16 cellular contexts compared by ENCODE assay signal in genomic region chr15:96878129-96878528, GRCh38.
A peak's percentile ranks its signal among the peaks of the same experiment; 100 is the strongest.
DNase-seq lines count a peak whose midpoint lies in the region; ATAC-seq, FAIRE-seq and TF ChIP-seq lines count a peak whose summit lies in the region.
"Had no signal": no experiment of that assay in that cellular context is flagged by ENCODE, and none has a peak within 500 bp of the region (broad histone marks: within the 10 kb centered on the region; RNA-seq: fewer than 3 reads in every experiment).

No MANE protein-coding gene starts in this region.

- TF ChIP-seq POLR2A in H1 (IDR thresholded peaks at IDR 0.05; ENCODE audit: control extremely low read depth in 1 of 2, low read depth in 2 of 2, low read length in 2 of 2), result no peak

- no peak overlapping the region; the same call in 1 of the 2 replicates for H2BK20ac ChIP-seq in H1 (ENCODE audit: low read length)

- CTCF ChIA-PET in H1 (lab: Charles Lee; ENCODE audit: partially characterized antibody), result interaction anchor here (1.1 to 1.2 kb wide), 2 partner anchors 183 to 357 kb away, joined by 3 read pairs; no protein-coding TSS in a partner anchor

- TF ChIP-seq RAD21 in H1 (IDR thresholded peaks at IDR 0.05 in 1 of 2, conservative IDR thresholded peaks at IDR 0.05 in 1 of 2; ENCODE audit: low read depth in 2 of 2, low read length in 2 of 2), result no peak

- H3K14ac ChIP-seq in H1 (ENCODE audit: insufficient read length), result no peak overlapping the region

- no peaks in the 10 kb centered on the region for H3K23me2 ChIP-seq in H1 (ENCODE audit: low read depth, low read length)

- H3K36me3 ChIP-seq in H1 (ENCODE audit: control insufficient read depth in 2 of 4, insufficient read depth in 4 of 4, low read length in 3 of 4), result no peaks in the 10 kb centered on the region
- no peaks in the 10 kb centered on the region for H3K36me3 ChIP-seq in osteoblast (ENCODE audit: insufficient read depth, low read length)
- H3K36me3 ChIP-seq: BLaER1, HAP-1 had no signal

- peaks cover 0 to 3% (median 0%) of the 10 kb centered on the region in 4 experiments; a peak in 2 of 7 replicates for H3K4me1 ChIP-seq in H1 (replicated peaks in 1 of 4; ENCODE audit: control insufficient read depth in 3 of 4, insufficient read depth in 4 of 4, low read length in 3 of 4)
- H3K4me1 ChIP-seq in osteoblast (ENCODE audit: insufficient read depth, low read length), result no peaks in the 10 kb centered on the region
- H3K4me1 ChIP-seq: BLaER1, HAP-1 had no signal

- POLR2A ChIA-PET in H1 (lab: Charles Lee; ENCODE audit: partially characterized antibody), result interaction anchor here (1.4 kb wide), 1 partner anchor 10 kb away, joined by 3 read pairs; no protein-coding TSS in a partner anchor

- H3K27ac ChIP-seq in H1 (ENCODE audit: low read depth, low read length) (no peak overlapping the region), osteoblast (ENCODE audit: low read depth, low read length) (no peak overlapping the region)
- H3K27ac ChIP-seq: 22Rv1, BLaER1, KMS-11 had no signal

- peak overlapping the region; percentile 89; the same call in 1 of the 2 replicates for H2BK5ac ChIP-seq in H1 (ENCODE audit: low read depth, low read length)

- H2BK12ac ChIP-seq in H1 (ENCODE audit: low read depth, low read length), result peak overlapping the region; percentile 69

- WGBS in H1 (ENCODE audit: extremely low coverage in 1 of 2, insufficient coverage in 1 of 2, insufficient read length in 1 of 2, insufficient replicate concordance in 2 of 2, low coverage in 1 of 2, low lambda C conversion rate in 2 of 2, missing lambda C conversion rate in 1 of 2), 2 experiments, result 90% methylated on average over 2 of the region's 2 CpGs; no CpG with 5 or more reads in 1 of the 2 experiments

- peak overlapping the region; percentile 57 for H3K4ac ChIP-seq in H1 (replicated peaks; ENCODE audit: insufficient read length, low read depth, low read length)

- FAIRE-seq in H1 (lab: Jason Lieb, UNC), result no peak
- FAIRE-seq: GM12878, HTR-8/SVneo had no signal

- no peak overlapping the region for H3K23ac ChIP-seq in H1 (ENCODE audit: insufficient read length)

- peak; percentile 13 for DNase-seq in NCI-H2227 (lab: John Stamatoyannopoulos, UW; ENCODE audit: unreplicated experiment)
- no peak for DNase-seq in NCI-H2227 treated with DMSO at 0.1 percent for 48 hours (lab: John Stamatoyannopoulos, UW)
- no peak for DNase-seq in H1 (ENCODE audit: low read depth in 1 of 2, low spot score in 2 of 2)
- peak; percentile 68 for DNase-seq in osteoblast (ENCODE audit: insufficient read length, low spot score, missing footprints)
- no peak for DNase-seq in KG1 (lab: John Stamatoyannopoulos, UW)
- no peak for DNase-seq in NCI-H2029 (lab: John Stamatoyannopoulos, UW)
- DNase-seq: CD4-positive, alpha-beta memory T cell; DMS153; DMS79 had no signal

- no peaks in the 10 kb centered on the region for H3K27me3 ChIP-seq in H1 (replicated peaks in 1 of 4; ENCODE audit: control insufficient read depth in 3 of 4, extremely low read depth in 1 of 4, insufficient read depth in 3 of 4, low read length in 3 of 4)
- H3K27me3 ChIP-seq in osteoblast (ENCODE audit: insufficient read depth, low read length), result no peaks in the 10 kb centered on the region
- H3K27me3 ChIP-seq: BLaER1 had no signal

- H4K91ac ChIP-seq in H1 (replicated peaks; ENCODE audit: insufficient read length, low read length), result peak overlapping the region; percentile 46

- no peak overlapping the region for H2AK5ac ChIP-seq in H1 (ENCODE audit: low read depth, low read length)

- H3K18ac ChIP-seq in H1 (ENCODE audit: extremely low read depth, low read length), result no peak overlapping the region

- no peak overlapping the region for H2BK15ac ChIP-seq in H1 (ENCODE audit: low read length)

- H4K20me1 ChIP-seq in H1 (replicated peaks in 1 of 2; ENCODE audit: control insufficient read depth in 1 of 2, insufficient read depth in 2 of 2, low read length in 2 of 2) (no peaks in the 10 kb centered on the region), osteoblast (ENCODE audit: insufficient read depth, low read length) (no peaks in the 10 kb centered on the region)
- H4K20me1 ChIP-seq: BLaER1 had no signal

- H3K56ac ChIP-seq in H1 (replicated peaks; ENCODE audit: insufficient read length, low read depth, low read length), result no peak overlapping the region

- H3K4me2 ChIP-seq in H1 (ENCODE audit: insufficient read depth in 1 of 2, low read depth in 2 of 2, low read length in 2 of 2) (no peak overlapping the region), osteoblast (ENCODE audit: insufficient read depth, low read length) (no peak overlapping the region)
- H3K4me2 ChIP-seq: BLaER1, KMS-11 had no signal

- no peak overlapping the region; the same call in 1 of the 2 replicates for H4K8ac ChIP-seq in H1 (ENCODE audit: extremely low read depth, insufficient read depth, low read length)

- no peak overlapping the region for H2BK120ac ChIP-seq in H1 (replicated peaks; ENCODE audit: low read depth, low read length)

- H3K9ac ChIP-seq in H1 (replicated peaks in 1 of 4; ENCODE audit: extremely low read depth in 1 of 4, low read depth in 3 of 4, low read length in 3 of 4), result no peak overlapping the region
- H3K9ac ChIP-seq: BLaER1, KMS-11 had no signal

- no peak for ATAC-seq in HG02938 (IDR thresholded peaks at IDR 0.05; ENCODE audit: unreplicated experiment)
- ATAC-seq: GM12878 had no signal

- TF ChIP-seq EP300 in H1 (IDR thresholded peaks at IDR 0.05; ENCODE audit: borderline replicate concordance in 1 of 2, low read depth in 2 of 2, low read length in 2 of 2), result no peak

- H2AFZ ChIP-seq in H1 (ENCODE audit: low read length) (no peak overlapping the region), osteoblast (ENCODE audit: low read length) (no peak overlapping the region)

- no peaks in the 10 kb centered on the region for H3K79me2 ChIP-seq in H1 (ENCODE audit: control insufficient read depth in 1 of 2, insufficient read depth in 2 of 2, low read length in 2 of 2)
- no peaks in the 10 kb centered on the region for H3K79me2 ChIP-seq in osteoblast (ENCODE audit: insufficient read depth, low read length)

- H3K9me3 ChIP-seq in H1 (ENCODE audit: insufficient read depth in 2 of 2, low read depth in 1 of 2, low read length in 1 of 2), result no peaks in the 10 kb centered on the region
- no peaks in the 10 kb centered on the region for H3K9me3 ChIP-seq in osteoblast (ENCODE audit: low read depth, low read length)
- H3K9me3 ChIP-seq: BLaER1, HAP-1 had no signal

- no peak overlapping the region for H3K4me3 ChIP-seq in H1 (ENCODE audit: extremely low read depth in 1 of 4, insufficient read depth in 2 of 4, low read depth in 3 of 4, low read length in 4 of 4)
- no peak overlapping the region for H3K4me3 ChIP-seq in osteoblast (ENCODE audit: insufficient read depth, low read length)
- H3K4me3 ChIP-seq: BLaER1, GM12878, HAP-1 had no signal

- no peaks in the 10 kb centered on the region for H3K79me1 ChIP-seq in H1 (ENCODE audit: low read depth, low read length)

- H4K5ac ChIP-seq in H1 (ENCODE audit: insufficient read length, low read depth, low read length), result peak overlapping the region; percentile 10

- TF ChIP-seq CTCF in H1 (IDR thresholded peaks at IDR 0.05; ENCODE audit: control extremely low read depth in 1 of 3, insufficient read depth in 1 of 3, low read depth in 1 of 3, low read length in 3 of 3), result no peak
- no peak for TF ChIP-seq CTCF in osteoblast (IDR thresholded peaks at IDR 0.05; ENCODE audit: extremely low read depth, low read depth, low read length)

TF ChIP-seq in H1, 55 proteins besides CTCF, POLR2A, EP300 and RAD21 (continues in another document):
- TF ChIP-seq SP2 (IDR thresholded peaks at IDR 0.05; ENCODE audit: low read length), result no peak
- TF ChIP-seq SIN3A (conservative IDR thresholded peaks at IDR 0.05 in 1 of 2, IDR thresholded peaks at IDR 0.05 in 1 of 2; ENCODE audit: low read depth in 1 of 2, low read length in 2 of 2), result no peak
- TF ChIP-seq EGR1 (IDR thresholded peaks at IDR 0.05; ENCODE audit: borderline replicate concordance, low read depth, low read length), result no peak
- no peak for TF ChIP-seq GABPA (IDR thresholded peaks at IDR 0.05; ENCODE audit: borderline replicate concordance, insufficient read depth, low read length)
- no peak for TF ChIP-seq SRF (IDR thresholded peaks at IDR 0.05; ENCODE audit: low read depth, low read length)
- TF ChIP-seq ZNF274 (IDR thresholded peaks at IDR 0.05; ENCODE audit: borderline replicate concordance, extremely low read depth, low read length), result no peak
- no peak for TF ChIP-seq JUN (IDR thresholded peaks at IDR 0.05; ENCODE audit: low read depth, low read length)
- TF ChIP-seq TAF1 (IDR thresholded peaks at IDR 0.05; ENCODE audit: low read depth, low read length), result no peak
- TF ChIP-seq CEBPB (IDR thresholded peaks at IDR 0.05; ENCODE audit: low read depth, low read length), result no peak
- no peak for TF ChIP-seq SIX5 (IDR thresholded peaks at IDR 0.05; ENCODE audit: low read depth, low read length)
- no peak for TF ChIP-seq GTF2F1 (IDR thresholded peaks at IDR 0.05; ENCODE audit: borderline replicate concordance, low read depth, low read length)
- TF ChIP-seq USF2 (IDR thresholded peaks at IDR 0.05; ENCODE audit: low read length), result no peak
- TF ChIP-seq RFX5 (IDR thresholded peaks at IDR 0.05; ENCODE audit: borderline replicate concordance, low read depth, low read length), result no peak
- no peak for TF ChIP-seq SP4 (IDR thresholded peaks at IDR 0.05; ENCODE audit: low read length)
- TF ChIP-seq TCF12 (IDR thresholded peaks at IDR 0.05; ENCODE audit: low read depth, low read length), result no peak
- no peak for TF ChIP-seq ATF3 (IDR thresholded peaks at IDR 0.05; ENCODE audit: insufficient read depth, low read depth, low read length)

Comparison
In these comparisons a context has a peak if more than half of its experiments do, and no peak if none do; other contexts are left out.
1. DNase-seq: peak in NCI-H2227 (single experiment) and osteoblast (single experiment); none in NCI-H2227 treated with DMSO at 0.1 percent for 48 hours (single experiment), H1 (0 of 2), KG1 (single experiment) and NCI-H2029 (single experiment).